ENCODE assay signal across 8 cellular contexts in the genomic region with DNA sequence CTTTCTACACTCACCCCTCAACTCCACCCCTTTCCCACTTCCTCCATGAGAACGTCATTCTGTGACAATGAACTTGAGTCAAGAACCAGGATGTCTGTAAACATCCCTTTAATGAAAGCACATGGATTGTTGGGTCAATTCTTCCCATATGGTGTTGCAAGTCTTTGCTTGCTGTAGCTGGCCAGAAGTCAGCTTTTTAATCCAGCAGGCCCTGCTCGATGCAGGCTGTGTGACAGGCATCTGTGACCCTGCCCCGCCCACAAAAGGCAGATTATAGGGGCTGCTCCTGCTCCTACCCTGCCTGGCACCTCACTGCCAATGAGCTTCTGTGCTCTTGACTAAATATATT.
DNase-seq lines count a peak whose midpoint lies in the region; ATAC-seq and TF ChIP-seq lines count a peak whose summit lies in the region.

No MANE protein-coding gene starts in this region.

- H3K9me3 ChIP-seq in RWPE2 (ENCODE audit: severe bottlenecking) (no peaks in the 10 kb centered on the region), smooth muscle cell (replicated peaks; ENCODE audit: low read depth) (no peaks in the 10 kb centered on the region)

- WGBS in smooth muscle cell (ENCODE audit: low lambda C conversion rate): 29% methylated on average over 3 of the region's 3 CpGs

- H3K79me2 ChIP-seq in smooth muscle cell (ENCODE audit: low read depth): peaks cover 33% of the 10 kb centered on the region

- H3K4me1 ChIP-seq in RWPE2 (ENCODE audit: insufficient read depth, poor library complexity, severe bottlenecking) (peaks cover 26% of the 10 kb centered on the region), smooth muscle cell (ENCODE audit: low read depth) (peaks cover 1% of the 10 kb centered on the region)

- no peaks in the 10 kb centered on the region for H3K36me3 Mint-ChIP-seq in activated CD4-positive, alpha-beta T cell treated with anti-CD3 and anti-CD28 coated beads for 36 hours (ENCODE audit: low read depth)

- peaks cover 21% of the 10 kb centered on the region for H3K4me1 Mint-ChIP-seq in activated CD4-positive, alpha-beta T cell treated with anti-CD3 and anti-CD28 coated beads for 36 hours

- DNase-seq in RWPE2 (ENCODE audit: low spot score) (no peak), foreskin fibroblast (peak; percentile 96), smooth muscle cell (lab: John Stamatoyannopoulos, UW; ENCODE audit: unreplicated experiment) (no peak)
- DNase-seq in activated CD4-positive, alpha-beta T cell treated with anti-CD3 and anti-CD28 coated beads for 36 hours: no peak
- no peak for DNase-seq in stimulated activated CD4-positive, alpha-beta T cell treated with anti-CD3 and anti-CD28 coated beads, Interleukin-1b, Interleukin-23, amount 100 ng/mL, for 48 hours

- peak; percentile 34 for ATAC-seq in GM18502 (IDR thresholded peaks at IDR 0.05; ENCODE audit: poor library complexity, unreplicated experiment)
- peak; percentile 80 for ATAC-seq in RWPE2 (ENCODE audit: low read depth)
- no peak for ATAC-seq in HG02870 (IDR thresholded peaks at IDR 0.05; ENCODE audit: unreplicated experiment)
- no peak for ATAC-seq in activated CD4-positive, alpha-beta T cell treated with anti-CD3 and anti-CD28 coated beads for 36 hours
- no peak for ATAC-seq in GM19351 (IDR thresholded peaks at IDR 0.05; ENCODE audit: unreplicated experiment)

- H3K36me3 ChIP-seq in RWPE2 (ENCODE audit: low read depth) (peaks cover 24% of the 10 kb centered on the region), smooth muscle cell (ENCODE audit: low read depth) (no peaks in the 10 kb centered on the region)

- H3K27ac Mint-ChIP-seq in activated CD4-positive, alpha-beta T cell treated with anti-CD3 and anti-CD28 coated beads for 36 hours: no peak overlapping the region

- POLR2A ChIA-PET in activated CD4-positive, alpha-beta T cell treated with anti-CD3 and anti-CD28 coated beads for 36 hours (lab: Charles Lee): interaction anchor here (0.6 kb wide), 1 partner anchor 238 kb away, joined by 10 read pairs; no protein-coding TSS in a partner anchor

- H3K27me3 Mint-ChIP-seq in activated CD4-positive, alpha-beta T cell treated with anti-CD3 and anti-CD28 coated beads for 36 hours: peaks cover 14% of the 10 kb centered on the region

- TF ChIP-seq CTCF in RWPE2 (IDR thresholded peaks at IDR 0.05; ENCODE audit: poor library complexity, severe bottlenecking): no peak
- TF ChIP-seq CTCF in foreskin fibroblast (IDR thresholded peaks at IDR 0.05; ENCODE audit: low read depth, low read length): no peak
- no peak for TF ChIP-seq CTCF in smooth muscle cell (IDR thresholded peaks at IDR 0.05; ENCODE audit: borderline replicate concordance, insufficient read depth, poor library complexity, severe bottlenecking)

- H3K9me3 Mint-ChIP-seq in activated CD4-positive, alpha-beta T cell treated with anti-CD3 and anti-CD28 coated beads for 36 hours (ENCODE audit: low read depth): no peaks in the 10 kb centered on the region

- no peak overlapping the region for H2AFZ ChIP-seq in smooth muscle cell (ENCODE audit: low read depth)

- CTCF ChIA-PET in activated CD4-positive, alpha-beta T cell treated with anti-CD3 and anti-CD28 coated beads for 36 hours (lab: Charles Lee): interaction anchor here (0.6 to 1.1 kb wide), 3 partner anchors 18 to 680 kb away, joined by 3 read pairs; no protein-coding TSS in a partner anchor

- no peak overlapping the region for H3K4me3 ChIP-seq in RWPE2 (ENCODE audit: severe bottlenecking)
- no peak overlapping the region for H3K4me3 ChIP-seq in foreskin fibroblast (ENCODE audit: low read depth in 1 of 2, low read length in 2 of 2)
- H3K4me3 ChIP-seq in smooth muscle cell: no peak overlapping the region

- H3K9ac ChIP-seq in smooth muscle cell (ENCODE audit: low read depth): no peak overlapping the region

- no peaks in the 10 kb centered on the region for H3K27me3 ChIP-seq in RWPE2 (ENCODE audit: insufficient read depth, poor library complexity, severe bottlenecking)
- H3K27me3 ChIP-seq in smooth muscle cell (ENCODE audit: low read depth): no peaks in the 10 kb centered on the region

- peak overlapping the region; percentile 17 for H3K4me2 ChIP-seq in smooth muscle cell

- intact Hi-C loops in activated CD4-positive, alpha-beta T cell treated with anti-CD3 and anti-CD28 coated beads for 36 hours (cut with DNase I, micrococcal nuclease): no loop called here

- H3K4me3 Mint-ChIP-seq in activated CD4-positive, alpha-beta T cell treated with anti-CD3 and anti-CD28 coated beads for 36 hours: no peak overlapping the region

- H3K27ac ChIP-seq in RWPE2 (ENCODE audit: poor library complexity, severe bottlenecking): peak overlapping the region; percentile 66
- peak overlapping the region; percentile 28 for H3K27ac ChIP-seq in smooth muscle cell (ENCODE audit: low read depth)

- H3F3A ChIP-seq in smooth muscle cell (ENCODE audit: low read depth): peaks cover 1% of the 10 kb centered on the region

- peaks cover 25% of the 10 kb centered on the region for H4K20me1 ChIP-seq in smooth muscle cell (ENCODE audit: low read depth)

Comparison
In these comparisons a context has a peak if more than half of its experiments do, and no peak if none do; other contexts are left out.
1. ATAC-seq: peak in GM18502 (single experiment) and RWPE2 (single experiment); none in HG02870 (single experiment), activated CD4-positive, alpha-beta T cell treated with anti-CD3 and anti-CD28 coated beads for 36 hours (single experiment) and GM19351 (single experiment).
2. DNase-seq: peak in foreskin fibroblast (2 of 2); none in RWPE2 (single experiment), smooth muscle cell (single experiment), activated CD4-positive, alpha-beta T cell treated with anti-CD3 and anti-CD28 coated beads for 36 hours (single experiment) and stimulated activated CD4-positive, alpha-beta T cell treated with anti-CD3 and anti-CD28 coated beads, Interleukin-1b, Interleukin-23, amount 100 ng/mL, for 48 hours (single experiment).